Comparison of ENCODE assay signal across 31 cellular contexts in the genomic region with DNA sequence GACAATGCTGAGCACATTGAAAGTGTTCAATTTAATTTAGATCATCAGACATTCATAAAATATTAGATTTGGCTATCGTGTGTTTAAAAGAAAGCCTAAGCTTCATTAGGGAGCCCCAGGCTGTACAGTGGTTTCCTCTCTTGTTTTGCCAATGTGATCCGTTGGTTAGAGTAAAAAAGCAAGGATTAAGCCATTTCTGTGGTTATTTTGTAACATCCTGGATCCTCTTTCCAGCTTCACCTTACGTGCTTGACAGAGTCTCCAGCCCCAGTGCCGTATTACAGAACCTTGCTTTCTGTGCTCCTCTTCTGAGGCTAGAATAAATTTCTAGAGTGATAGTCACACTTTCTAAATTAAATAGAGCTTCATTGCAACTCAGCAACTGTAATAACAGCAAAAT.
"Had no signal": no experiment of that assay in that cellular context is flagged by ENCODE, and none has a peak within 500 bp of the region (broad histone marks: within the 10 kb centered on the region; RNA-seq: fewer than 3 reads in every experiment).

No MANE protein-coding gene starts in this region.

- H3K36me3 Mint-ChIP-seq: activated CD4-positive, alpha-beta memory T cell treated with anti-CD3 and anti-CD28 coated beads for 36 hours; activated naive CD4-positive, alpha-beta T cell treated with anti-CD3 and anti-CD28 coated beads, Interleukin-2, amount 10 ng/mL, durations not matched to agents 7 days and 5 days; activated naive CD8-positive, alpha-beta T cell treated with anti-CD3 and anti-CD28 coated beads, Interleukin-2, amount 10 ng/mL, durations not matched to agents 7 days and 5 days; brain; stimulated activated effector memory CD8-positive, alpha-beta T cell treated with anti-CD3 and anti-CD28 coated beads, Interleukin-12 subunit alpha, Interleukin-12 subunit beta, amount 100 ng/mL, for 72 hours had no signal

- H3K4me1 Mint-ChIP-seq: activated CD4-positive, alpha-beta T cell treated with anti-CD3 and anti-CD28 coated beads, Interleukin-2, amount 10 ng/mL, durations not matched to agents 24 days and 14 days; activated naive CD4-positive, alpha-beta T cell treated with anti-CD3 and anti-CD28 coated beads, Interleukin-2, amount 10 ng/mL, durations not matched to agents 7 days and 5 days; activated naive CD8-positive, alpha-beta T cell treated with anti-CD3 and anti-CD28 coated beads, Interleukin-2, amount 10 ng/mL, durations not matched to agents 7 days and 5 days; stimulated activated effector memory CD8-positive, alpha-beta T cell treated with anti-CD3 and anti-CD28 coated beads, Interleukin-12 subunit alpha, Interleukin-12 subunit beta, amount 100 ng/mL, for 72 hours had no signal

- H3K4me3 ChIP-seq: ascending aorta, cardiac muscle cell, colonic mucosa, gastroesophageal sphincter, mucosa of descending colon, skin epidermis, thoracic aorta had no signal

- ATAC-seq: gastroesophageal sphincter; left cardiac atrium; left ventricle myocardium superior; mucosa of descending colon; natural killer cell treated with Interleukin-12 subunit alpha and Interleukin-12 subunit beta and Interleukin-15 and Interleukin-18, amount 100 ng/mL, for 72 hours; sciatic nerve; stimulated activated effector memory CD8-positive, alpha-beta T cell treated with anti-CD3 and anti-CD28 coated beads, Interleukin-12 subunit alpha, Interleukin-12 subunit beta, amount 100 ng/mL, for 72 hours had no signal

- H3K4me1 ChIP-seq: ascending aorta, colonic mucosa, gastroesophageal sphincter had no signal

- DNase-seq: activated CD4-positive, alpha-beta memory T cell treated with anti-CD3 and anti-CD28 coated beads for 36 hours; activated CD4-positive, alpha-beta T cell treated with anti-CD3 and anti-CD28 coated beads, Interleukin-2, amount 10 ng/mL, durations not matched to agents 24 days and 14 days; activated CD4-positive, CD25-positive, alpha-beta regulatory T cell treated with anti-CD3 and anti-CD28 coated beads, Interleukin-2, amount 50 U/mL, for 72 hours; activated CD8-positive, alpha-beta memory T cell treated with anti-CD3 and anti-CD28 coated beads, Interleukin-2, amount 50 U/mL, for 48 hours; activated gamma-delta T cell; activated naive CD4-positive, alpha-beta T cell treated with anti-CD3 and anti-CD28 coated beads, Interleukin-2, amount 10 ng/mL, durations not matched to agents 7 days and 5 days; activated naive CD8-positive, alpha-beta T cell treated with anti-CD3 and anti-CD28 coated beads, Interleukin-2, amount 10 ng/mL, durations not matched to agents 7 days and 5 days; activated T-cell treated with anti-CD3 and anti-CD28 coated beads, Interleukin-2, amount 50 U/mL, for 24 hours; cerebellar nuclear complex; colonic mucosa; effector memory CD4-positive, alpha-beta T cell; erythroblast; hippocampal formation; left cardiac atrium; left ventricle myocardium superior; mucosa of descending colon; stimulated activated CD4-positive, alpha-beta T cell treated with anti-CD3 and anti-CD28 coated beads, Interleukin-12 subunit alpha, Interleukin-12 subunit beta, amount 100 ng/mL, for 4 hours; stimulated activated CD4-positive, alpha-beta T cell treated with anti-CD3 and anti-CD28 coated beads, Interleukin-4, amount 100 ng/mL, for 1 hour; T-helper 9 cell; trophoblast cell had no signal

- H3K27me3 ChIP-seq: ascending aorta, cardiac muscle cell, colonic mucosa, gastroesophageal sphincter had no signal

- H3K4me3 Mint-ChIP-seq: activated CD4-positive, alpha-beta memory T cell treated with anti-CD3 and anti-CD28 coated beads for 36 hours; activated CD4-positive, alpha-beta T cell treated with anti-CD3 and anti-CD28 coated beads, Interleukin-2, amount 10 ng/mL, durations not matched to agents 24 days and 14 days; activated naive CD4-positive, alpha-beta T cell treated with anti-CD3 and anti-CD28 coated beads, Interleukin-2, amount 10 ng/mL, durations not matched to agents 7 days and 5 days; activated naive CD8-positive, alpha-beta T cell treated with anti-CD3 and anti-CD28 coated beads, Interleukin-2, amount 10 ng/mL, durations not matched to agents 7 days and 5 days; activated T-cell treated with anti-CD3 and anti-CD28 coated beads, Interleukin-2, amount 50 U/mL, for 24 hours; brain; natural killer cell treated with Interleukin-12 subunit alpha and Interleukin-12 subunit beta and Interleukin-15 and Interleukin-18, amount 100 ng/mL, for 72 hours; stimulated activated effector memory CD8-positive, alpha-beta T cell treated with anti-CD3 and anti-CD28 coated beads, Interleukin-12 subunit alpha, Interleukin-12 subunit beta, amount 100 ng/mL, for 72 hours; stimulated activated naive CD8-positive, alpha-beta T cell treated with anti-CD3 and anti-CD28 coated beads, Interleukin-15, Interleukin-2, amounts not matched to agents 100 ng/mL and 50 ng/mL, for 24 hours had no signal

- H3K27me3 Mint-ChIP-seq: activated CD4-positive, alpha-beta memory T cell treated with anti-CD3 and anti-CD28 coated beads for 36 hours; activated CD4-positive, alpha-beta T cell treated with anti-CD3 and anti-CD28 coated beads, Interleukin-2, amount 10 ng/mL, durations not matched to agents 24 days and 14 days; activated naive CD4-positive, alpha-beta T cell treated with anti-CD3 and anti-CD28 coated beads, Interleukin-2, amount 10 ng/mL, durations not matched to agents 7 days and 5 days; activated naive CD8-positive, alpha-beta T cell treated with anti-CD3 and anti-CD28 coated beads, Interleukin-2, amount 10 ng/mL, durations not matched to agents 7 days and 5 days; activated T-cell treated with anti-CD3 and anti-CD28 coated beads, Interleukin-2, amount 50 U/mL, for 24 hours; brain; natural killer cell treated with Interleukin-12 subunit alpha and Interleukin-12 subunit beta and Interleukin-15 and Interleukin-18, amount 100 ng/mL, for 72 hours; progenitor cell of endocrine pancreas; stimulated activated naive CD8-positive, alpha-beta T cell treated with anti-CD3 and anti-CD28 coated beads, Interleukin-15, Interleukin-2, amounts not matched to agents 100 ng/mL and 50 ng/mL, for 24 hours had no signal

- H3K36me3 ChIP-seq: ascending aorta, cardiac muscle cell, colonic mucosa, gastroesophageal sphincter, thoracic aorta had no signal

- H3K9me3 ChIP-seq: colonic mucosa had no signal

- H3K27ac ChIP-seq: ascending aorta, cardiac muscle cell, colonic mucosa, gastroesophageal sphincter, skin epidermis, thoracic aorta had no signal

- H3K27ac Mint-ChIP-seq: activated CD4-positive, alpha-beta memory T cell treated with anti-CD3 and anti-CD28 coated beads for 36 hours; activated CD4-positive, alpha-beta T cell treated with anti-CD3 and anti-CD28 coated beads, Interleukin-2, amount 10 ng/mL, durations not matched to agents 24 days and 14 days; activated naive CD4-positive, alpha-beta T cell treated with anti-CD3 and anti-CD28 coated beads, Interleukin-2, amount 10 ng/mL, durations not matched to agents 7 days and 5 days; activated naive CD8-positive, alpha-beta T cell treated with anti-CD3 and anti-CD28 coated beads, Interleukin-2, amount 10 ng/mL, durations not matched to agents 7 days and 5 days; activated T-cell treated with anti-CD3 and anti-CD28 coated beads, Interleukin-2, amount 50 U/mL, for 24 hours; brain; natural killer cell treated with Interleukin-12 subunit alpha and Interleukin-12 subunit beta and Interleukin-15 and Interleukin-18, amount 100 ng/mL, for 72 hours; progenitor cell of endocrine pancreas; stimulated activated effector memory CD8-positive, alpha-beta T cell treated with anti-CD3 and anti-CD28 coated beads, Interleukin-12 subunit alpha, Interleukin-12 subunit beta, amount 100 ng/mL, for 72 hours; stimulated activated naive CD8-positive, alpha-beta T cell treated with anti-CD3 and anti-CD28 coated beads, Interleukin-15, Interleukin-2, amounts not matched to agents 100 ng/mL and 50 ng/mL, for 24 hours had no signal
